In the genomic region with DNA sequence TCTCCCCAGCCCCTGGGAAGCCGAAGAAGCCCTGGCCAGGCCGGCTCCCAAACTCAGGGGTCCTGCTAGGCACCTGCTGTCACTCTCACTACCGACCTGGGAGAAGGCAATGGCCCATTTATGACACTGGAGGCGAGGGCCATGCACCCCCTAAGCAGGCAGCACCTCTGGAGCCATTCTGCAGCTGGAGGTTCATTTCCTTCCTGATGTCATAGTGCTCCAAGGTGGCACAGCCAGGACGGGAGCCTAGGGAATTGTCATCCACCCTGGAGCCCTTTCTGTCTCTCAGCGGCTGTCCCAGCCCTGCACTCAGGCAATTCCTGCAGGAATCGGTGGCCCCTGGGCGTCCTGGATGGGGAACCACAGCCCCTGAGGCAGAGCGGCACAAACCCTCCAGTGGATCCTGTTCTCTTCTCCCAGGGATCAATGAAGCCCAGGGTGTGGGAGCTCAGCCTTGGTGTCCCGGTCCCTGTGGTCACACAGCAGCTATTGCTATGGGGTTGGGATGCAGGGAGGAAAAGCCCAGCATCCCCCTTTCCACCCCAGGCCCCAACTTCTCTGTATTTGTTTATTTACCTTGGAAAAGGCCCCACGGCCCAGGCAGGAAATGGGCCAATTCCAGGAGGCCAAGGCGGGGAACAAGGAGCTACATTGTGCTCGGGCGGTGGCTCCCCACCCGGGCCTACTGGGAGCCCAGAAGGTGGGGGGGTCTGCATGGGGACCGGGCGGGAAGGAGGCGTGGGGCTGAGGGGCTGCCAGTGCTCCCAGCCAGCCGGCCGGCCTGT, we compare ENCODE assay signal across 7 cellular contexts. TPM values are rescaled to one million over a fixed set of nuclear protein-coding genes. Genes with fewer than 3 reads are reported as not detected.
"Had no signal": no experiment of that assay in that cellular context is flagged by ENCODE, and none has a peak within 500 bp of the region (broad histone marks: within the 10 kb centered on the region; RNA-seq: fewer than 3 reads in every experiment).

No MANE protein-coding gene starts in this region.

RNA-seq across cellular contexts. Expression of a gene that starts 20.6 kb away (rescaled TPM):
- total RNA-seq: epithelial cell of proximal tubule, osteoblast had no signal

RNA-seq across cellular contexts. Expression of a gene that starts 39.7 kb away (rescaled TPM):
- total RNA-seq: activated CD8-positive, alpha-beta memory T cell treated with anti-CD3 and anti-CD28 coated beads, Interleukin-2, amount 10 ng/mL, durations not matched to agents 7 days and 5 days; activated naive CD8-positive, alpha-beta T cell treated with anti-CD3 and anti-CD28 coated beads for 36 hours; endodermal cell; epithelial cell of proximal tubule; mammary epithelial cell; osteoblast; T-helper 2 cell treated with Interferon-gamma antibody and Interleukin-4, amounts not matched to agents 100 ng/mL and 5 ng/mL, for 36 hours had no signal
